ENCODE assay signal across 9 cellular contexts in genomic region chr2:126634273-126634861, GRCh38. TPM values are rescaled to one million over a fixed set of nuclear protein-coding genes. Genes with fewer than 3 reads are reported as not detected.
DNase-seq lines count a peak whose midpoint lies in the region; ATAC-seq, FAIRE-seq and TF ChIP-seq lines count a peak whose summit lies in the region.
"Had no signal": no experiment of that assay in that cellular context is flagged by ENCODE, and none has a peak within 500 bp of the region (broad histone marks: within the 10 kb centered on the region; RNA-seq: fewer than 3 reads in every experiment).

No MANE protein-coding gene starts in this region.

- H3K4me2 ChIP-seq in SK-N-SH, result no peak overlapping the region

- H3K9me2 ChIP-seq in SK-N-SH, result no peaks in the 10 kb centered on the region

- no peak for ATAC-seq in SK-N-SH treated with all-trans-retinoic acid at 6 μM for 48 hours
- ATAC-seq in body of pancreas, result no peak
- ATAC-seq in pancreas, result peak in 3 of 4 donors; percentile 47 to 70 (median 48)

- WGBS in SK-N-SH (ENCODE audit: low lambda C conversion rate), result 14% methylated on average over 12 of the region's 12 CpGs
- 31 to 40% methylated on average over 12 of the region's 12 CpGs for WGBS in body of pancreas, 2 donors
- 31 to 40% methylated on average over 12 of the region's 12 CpGs for WGBS in pancreas, 2 donors

- no peak overlapping the region for H3K9ac ChIP-seq in SK-N-SH

- CTCF ChIA-PET in SK-N-SH (lab: Yijun Ruan, JAX), result interaction anchor here (1.1 kb wide), 1 partner anchor 116 kb away, joined by 3 read pairs; no protein-coding TSS in a partner anchor

- H2AFZ ChIP-seq in SK-N-SH (ENCODE audit: low read depth), result no peak overlapping the region

- H3K4me1 ChIP-seq in SK-N-SH (ENCODE audit: control insufficient read depth in 1 of 2, insufficient read depth in 2 of 2, low read depth in 1 of 2, low read length in 1 of 2) (no peaks in the 10 kb centered on the region), body of pancreas (no peaks in the 10 kb centered on the region), pancreas (no peaks in the 10 kb centered on the region)

- H4K20me1 ChIP-seq in SK-N-SH (ENCODE audit: insufficient read depth), result no peaks in the 10 kb centered on the region

- no peak for FAIRE-seq in pancreas (lab: Jason Lieb, UNC)

- H3K27ac ChIP-seq in SK-N-SH (ENCODE audit: low read depth in 2 of 2, low read length in 1 of 2) (no peak overlapping the region), body of pancreas (no peak overlapping the region), pancreas (no peak overlapping the region)

- H3F3A ChIP-seq in SK-N-SH (replicated peaks; ENCODE audit: insufficient read depth), result no peaks in the 10 kb centered on the region

- H3K36me3 ChIP-seq in SK-N-SH (replicated peaks in 1 of 2; ENCODE audit: control insufficient read depth in 1 of 2, insufficient read depth in 2 of 2, low read length in 1 of 2) (no peaks in the 10 kb centered on the region), body of pancreas (replicated peaks in 1 of 2; ENCODE audit: insufficient read depth in 1 of 2, low read depth in 2 of 2) (no peaks in the 10 kb centered on the region), pancreas (no peaks in the 10 kb centered on the region)

- H3K4me3 ChIP-seq in SK-N-SH (ENCODE audit: low read depth in 2 of 2, low read length in 1 of 2), result no peak overlapping the region
- H3K4me3 ChIP-seq in body of pancreas, result no peak overlapping the region
- H3K4me3 ChIP-seq in pancreas, result no peak overlapping the region

- DNase-seq in SK-N-SH, result no peak
- DNase-seq in NAMALWA (ENCODE audit: low spot score), result peak; percentile 25
- DNase-seq in body of pancreas, result peak in 2 of 4 donors; percentile 34
- DNase-seq in pancreas, result peak in 3 of 6 donors; percentile 19 to 66 (median 26)
- no peak for DNase-seq in NCI-H446 treated with DMSO at 0.1 percent for 48 hours (lab: John Stamatoyannopoulos, UW)
- no peak for DNase-seq in globus pallidus (ENCODE audit: low spot score)
- DNase-seq in foreskin melanocyte, result no peak
- DNase-seq: activated B cell treated with CpG ODN at 0.5 μM for 24 hours had no signal

- H3K9me3 ChIP-seq in SK-N-SH (0 out of 2 replicates have a peak, but pooled peaks cover 2% of the 10 kb centered on the region), body of pancreas (no peaks in the 10 kb centered on the region), pancreas (no peaks in the 10 kb centered on the region)

- peak; percentile 15; the same call in 1 of the 2 replicates for TF ChIP-seq CTCF in SK-N-SH (IDR thresholded peaks at IDR 0.05)
- peak; percentile 11 to 60 (median 51) for TF ChIP-seq CTCF in body of pancreas (IDR thresholded peaks at IDR 0.05)
- peak; percentile 17 to 45 (median 26) for TF ChIP-seq CTCF in pancreas (IDR thresholded peaks at IDR 0.05)

- TF ChIP-seq POLR2A in body of pancreas (IDR thresholded peaks at IDR 0.05), result no peak

- 0 out of 2 replicates have a peak, but pooled peaks have one; percentile 11 for TF ChIP-seq RAD21 in SK-N-SH (IDR thresholded peaks at IDR 0.05; ENCODE audit: low read length)

- POLR2A ChIA-PET in SK-N-SH (lab: Yijun Ruan, JAX), result no interaction called here

- no peaks in the 10 kb centered on the region for H3K79me2 ChIP-seq in SK-N-SH (ENCODE audit: insufficient read depth)

- intact Hi-C loops in body of pancreas (cut with DNase I), result no loop called here
- intact Hi-C loops in pancreas (cut with DNase I), result loop anchor here in 1 of 3 donors (10.0 kb wide), 1 partner anchor 390 kb away; no protein-coding TSS in a partner anchor

- no peak for TF ChIP-seq EP300 in SK-N-SH (IDR thresholded peaks at IDR 0.05; ENCODE audit: borderline replicate concordance in 1 of 2, low read depth in 1 of 2, low read length in 1 of 2)

- no peaks in the 10 kb centered on the region for H3K27me3 ChIP-seq in SK-N-SH (ENCODE audit: insufficient read depth)
- H3K27me3 ChIP-seq in body of pancreas, result no peaks in the 10 kb centered on the region
- H3K27me3 ChIP-seq in pancreas, result no peaks in the 10 kb centered on the region

TF ChIP-seq in SK-N-SH, 30 proteins besides CTCF, POLR2A, EP300 and RAD21:
- TF ChIP-seq RCOR1 (IDR thresholded peaks at IDR 0.05; ENCODE audit: low read length) (no peak), GATA2 (CRISPR knock-in tag; IDR thresholded peaks at IDR 0.05) (no peak), USF2 (IDR thresholded peaks at IDR 0.05; ENCODE audit: borderline replicate concordance, low read depth, low read length) (no peak), EZH2phosphoT487 (IDR thresholded peaks at IDR 0.05; ENCODE audit: borderline replicate concordance, low read depth) (no peak), MXI1 (IDR thresholded peaks at IDR 0.05; ENCODE audit: low read depth, low read length) (no peak), CHD2 (IDR thresholded peaks at IDR 0.05; ENCODE audit: low read length, partially characterized antibody) (no peak), MEF2A (IDR thresholded peaks at IDR 0.05; ENCODE audit: borderline replicate concordance, low read depth) (no peak)

TF ChIP-seq in SK-N-SH treated with all-trans-retinoic acid at 6 μM for 48 hours, 23 proteins besides CTCF, POLR2A, EP300 and RAD21:
- no peak for TF ChIP-seq RARB (CRISPR knock-in tag; IDR thresholded peaks at IDR 0.05)
- no peak for TF ChIP-seq CSRNP3 (CRISPR knock-in tag; IDR thresholded peaks at IDR 0.05)
- no peak for TF ChIP-seq ZNF70 (CRISPR knock-in tag; IDR thresholded peaks at IDR 0.05)
- no peak for TF ChIP-seq ARNTL (CRISPR knock-in tag; IDR thresholded peaks at IDR 0.05; ENCODE audit: borderline replicate concordance, low read depth)
- TF ChIP-seq BACH2 (CRISPR knock-in tag; IDR thresholded peaks at IDR 0.05; ENCODE audit: borderline replicate concordance), result no peak
- no peak for TF ChIP-seq ZNF8 (CRISPR knock-in tag; IDR thresholded peaks at IDR 0.05)
- no peak for TF ChIP-seq ZC3H10 (CRISPR knock-in tag; IDR thresholded peaks at IDR 0.05)
- no peak for TF ChIP-seq POU6F1 (CRISPR knock-in tag; IDR thresholded peaks at IDR 0.05; ENCODE audit: borderline replicate concordance, low read depth)
- no peak for TF ChIP-seq ESRRG (CRISPR knock-in tag; IDR thresholded peaks at IDR 0.05)
- TF ChIP-seq TCF4 (CRISPR knock-in tag; IDR thresholded peaks at IDR 0.05; ENCODE audit: borderline replicate concordance), result no peak
- TF ChIP-seq SNAI2 (CRISPR knock-in tag; IDR thresholded peaks at IDR 0.05), result no peak
- no peak for TF ChIP-seq PATZ1 (CRISPR knock-in tag; IDR thresholded peaks at IDR 0.05; ENCODE audit: borderline replicate concordance)
- TF ChIP-seq ZFP30 (CRISPR knock-in tag; IDR thresholded peaks at IDR 0.05), result no peak
- TF ChIP-seq TOX (CRISPR knock-in tag; IDR thresholded peaks at IDR 0.05; ENCODE audit: borderline replicate concordance), result no peak
- TF ChIP-seq PPARA (CRISPR knock-in tag; IDR thresholded peaks at IDR 0.05; ENCODE audit: borderline replicate concordance), result no peak
- no peak for TF ChIP-seq GLIS3 (CRISPR knock-in tag; IDR thresholded peaks at IDR 0.05)
- TF ChIP-seq OSR1 (CRISPR knock-in tag; IDR thresholded peaks at IDR 0.05), result no peak
- no peak for TF ChIP-seq ZNF565 (CRISPR knock-in tag; conservative IDR thresholded peaks at IDR 0.05; ENCODE audit: low read depth)
- TF ChIP-seq ISL1 (CRISPR knock-in tag; IDR thresholded peaks at IDR 0.05), result no peak

RNA-seq across cellular contexts. Expression of gene GYPC, which starts 21.6 kb away (rescaled TPM):
- polyA plus RNA-seq in SK-N-SH (2012; rRNA removed), result not detected in 2 replicates
- not detected in 2 replicates for polyA plus RNA-seq in SK-N-SH (2012; cell fraction: cytosol; rRNA removed)
- not detected in 2 replicates for polyA plus RNA-seq in SK-N-SH (2012; cell fraction: nucleus; rRNA removed)
- 10 to 100 TPM; 26.4 to 28.8 TPM for total RNA-seq in body of pancreas
- 10 to 100 TPM; 13.0 to 40.1 (median 18.4) TPM for total RNA-seq in pancreas
- polyA plus RNA-seq in pancreas, result 10 to 100 TPM; 74.0 to 75.4 TPM

Comparison
In these comparisons a context has a peak if more than half of its experiments do, and no peak if none do; other contexts are left out.
1. ATAC-seq: peak in pancreas (3 of 4); none in SK-N-SH treated with all-trans-retinoic acid at 6 μM for 48 hours (single experiment) and body of pancreas (single experiment).
2. Peak in every context shown above with its lines, with median percentiles within 50 percentile points of each other: CTCF ChIP-seq.